In the genomic region with DNA sequence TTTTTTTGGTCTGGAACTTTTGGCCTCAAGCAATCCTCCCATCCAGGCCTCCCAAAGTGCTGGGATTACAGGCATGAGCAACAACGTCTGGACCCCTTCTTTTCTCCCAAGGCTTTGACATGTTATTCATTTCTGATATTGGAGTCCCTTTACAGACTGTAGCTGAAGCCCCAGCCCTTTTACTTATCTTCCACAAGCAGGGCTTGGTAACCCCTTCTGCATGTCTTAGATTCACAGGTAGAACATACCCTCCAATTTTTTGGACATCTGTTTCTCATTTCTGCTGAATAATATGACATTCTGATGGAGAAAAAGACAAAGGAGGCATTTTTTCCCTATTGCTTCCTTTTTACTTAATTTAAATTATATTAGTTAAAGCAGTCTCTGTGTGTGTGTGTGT, we compare ENCODE assay signal across 12 cellular contexts. TPM values are rescaled to one million over a fixed set of nuclear protein-coding genes. Genes with fewer than 3 reads are reported as not detected.
"Had no signal": no experiment of that assay in that cellular context is flagged by ENCODE, and none has a peak within 500 bp of the region (broad histone marks: within the 10 kb centered on the region; RNA-seq: fewer than 3 reads in every experiment).

No MANE protein-coding gene starts in this region.

- ATAC-seq: GM23338, HCT116 had no signal

- H3K4me1 ChIP-seq: HAP-1 had no signal

- H3K9me3 ChIP-seq: HAP-1 had no signal

- DNase-seq: GM23248, GOT3, H7, H9, HCEC 1CT, HFFc6 had no signal

- H2AFZ ChIP-seq: GM23248 had no signal

- FAIRE-seq: H1, H54 had no signal

- H3K27ac ChIP-seq: GM23248 had no signal

- H3K4me3 ChIP-seq: GM23248, GM23338, HAP-1 had no signal

- H3K36me3 ChIP-seq: HAP-1 had no signal

- H3K9ac ChIP-seq: GM23248 had no signal

- H3K4me2 ChIP-seq: GM23338 had no signal

RNA-seq across cellular contexts. Expression of gene RGS21, which starts 39.2 kb away (rescaled TPM):
- total RNA-seq: GM23248, GM23338, H1, H4, H7, H9, HFFc6 had no signal
- polyA plus RNA-seq: GM23248, GM23338, H1 had no signal
